In the genomic region with DNA sequence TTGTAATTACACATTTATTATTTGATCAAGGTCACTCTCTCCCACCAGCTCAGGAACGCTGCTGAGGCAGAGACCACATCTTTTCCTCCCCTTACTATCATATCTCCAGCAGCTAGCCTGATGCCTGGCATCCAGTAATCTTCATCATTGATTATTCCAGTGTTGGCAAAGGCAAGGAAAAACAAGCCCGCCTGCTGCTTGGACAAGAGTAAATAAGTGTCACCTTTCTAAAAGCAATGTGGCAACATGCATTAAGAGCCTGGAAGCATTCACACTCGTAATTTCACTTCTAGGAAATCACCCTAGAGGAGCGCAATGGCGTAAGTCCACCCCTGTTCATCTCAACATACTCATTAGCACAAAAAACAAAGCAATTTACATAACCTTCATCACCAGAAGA, we compare ENCODE assay signal across 28 cellular contexts.
"Had no signal": no experiment of that assay in that cellular context is flagged by ENCODE, and none has a peak within 500 bp of the region (broad histone marks: within the 10 kb centered on the region; RNA-seq: fewer than 3 reads in every experiment).

No MANE protein-coding gene starts in this region.

- H3K27me3 Mint-ChIP-seq: activated CD4-positive, alpha-beta memory T cell treated with anti-CD3 and anti-CD28 coated beads for 36 hours; activated naive CD8-positive, alpha-beta T cell treated with anti-CD3 and anti-CD28 coated beads, Interleukin-2, amount 10 ng/mL, durations not matched to agents 7 days and 5 days; activated T-helper 17 cell treated with anti-CD3 and anti-CD28 coated beads, Interleukin-2, amount 50 U/mL, for 72 hours had no signal

- H3K9me3 ChIP-seq: adrenal gland, Peyer's patch had no signal

- H3K4me1 Mint-ChIP-seq: activated T-helper 17 cell treated with anti-CD3 and anti-CD28 coated beads, Interleukin-2, amount 50 U/mL, for 72 hours had no signal

- H3K27ac Mint-ChIP-seq: activated CD4-positive, alpha-beta memory T cell treated with anti-CD3 and anti-CD28 coated beads for 36 hours; activated CD4-positive, alpha-beta T cell treated with anti-CD3 and anti-CD28 coated beads, Interleukin-2, amount 10 ng/mL, durations not matched to agents 7 days and 5 days; activated naive CD4-positive, alpha-beta T cell treated with anti-CD3 and anti-CD28 coated beads, Interleukin-2, amount 10 ng/mL, durations not matched to agents 7 days and 5 days; activated naive CD8-positive, alpha-beta T cell treated with anti-CD3 and anti-CD28 coated beads, Interleukin-2, amount 10 ng/mL, durations not matched to agents 7 days and 5 days; activated T-helper 17 cell treated with anti-CD3 and anti-CD28 coated beads, Interleukin-2, amount 50 U/mL, for 72 hours; T-helper 1 cell treated with Interleukin-12 subunit alpha and Interleukin-12 subunit beta and Interleukin-4 antibody, amounts not matched to agents 30 μg/mL and 1 μg/mL, for 36 hours had no signal

- H3K4me3 ChIP-seq: adrenal gland, Peyer's patch had no signal

- DNase-seq: activated CD4-positive, alpha-beta memory T cell treated with anti-CD3 and anti-CD28 coated beads for 36 hours; activated CD4-positive, alpha-beta T cell treated with anti-CD3 and anti-CD28 coated beads, Interleukin-2, amount 10 ng/mL, durations not matched to agents 7 days and 5 days; activated CD4-positive, CD25-positive, alpha-beta regulatory T cell; activated CD8-positive, alpha-beta memory T cell treated with anti-CD3 and anti-CD28 coated beads for 24 hours; activated gamma-delta T cell; activated naive CD4-positive, alpha-beta T cell treated with anti-CD3 and anti-CD28 coated beads, Interleukin-2, amount 10 ng/mL, durations not matched to agents 7 days and 5 days; activated naive CD8-positive, alpha-beta T cell treated with anti-CD3 and anti-CD28 coated beads, Interleukin-2, amount 10 ng/mL, durations not matched to agents 7 days and 5 days; activated T-cell treated with anti-CD3 and anti-CD28 coated beads, Interleukin-2, amount 50 U/mL, for 48 hours; adrenal gland; anterior cingulate cortex; caudate nucleus; Kasumi-1; KBM-7; NCI-H1105 treated with DMSO at 0.1 percent for 48 hours; NCI-H1436 treated with DMSO at 0.1 percent for 48 hours; NCI-H187; NCI-H2081; NCI-H2171 treated with DMSO at 0.1 percent for 48 hours; NCI-H345; NCI-H510A; NCI-H526 treated with DMSO at 0.1 percent for 48 hours; NCI-H82; Peyer's patch; SHP77 treated with DMSO at 0.1 percent for 48 hours had no signal

- H3K9me3 Mint-ChIP-seq: activated CD4-positive, alpha-beta memory T cell treated with anti-CD3 and anti-CD28 coated beads for 36 hours; activated CD4-positive, alpha-beta T cell treated with anti-CD3 and anti-CD28 coated beads, Interleukin-2, amount 10 ng/mL, durations not matched to agents 7 days and 5 days; activated naive CD4-positive, alpha-beta T cell treated with anti-CD3 and anti-CD28 coated beads, Interleukin-2, amount 10 ng/mL, durations not matched to agents 7 days and 5 days; activated naive CD8-positive, alpha-beta T cell treated with anti-CD3 and anti-CD28 coated beads, Interleukin-2, amount 10 ng/mL, durations not matched to agents 7 days and 5 days; activated T-helper 17 cell treated with anti-CD3 and anti-CD28 coated beads, Interleukin-2, amount 50 U/mL, for 72 hours; T-helper 1 cell treated with Interleukin-12 subunit alpha and Interleukin-12 subunit beta and Interleukin-4 antibody, amounts not matched to agents 30 μg/mL and 1 μg/mL, for 36 hours had no signal

- H3K36me3 ChIP-seq: adrenal gland, Peyer's patch had no signal

- H3K4me3 Mint-ChIP-seq: activated CD4-positive, alpha-beta memory T cell treated with anti-CD3 and anti-CD28 coated beads for 36 hours; activated CD4-positive, alpha-beta T cell treated with anti-CD3 and anti-CD28 coated beads, Interleukin-2, amount 10 ng/mL, durations not matched to agents 7 days and 5 days; activated naive CD4-positive, alpha-beta T cell treated with anti-CD3 and anti-CD28 coated beads, Interleukin-2, amount 10 ng/mL, durations not matched to agents 7 days and 5 days; activated naive CD8-positive, alpha-beta T cell treated with anti-CD3 and anti-CD28 coated beads, Interleukin-2, amount 10 ng/mL, durations not matched to agents 7 days and 5 days; activated T-helper 17 cell treated with anti-CD3 and anti-CD28 coated beads, Interleukin-2, amount 50 U/mL, for 72 hours; T-helper 1 cell treated with Interleukin-12 subunit alpha and Interleukin-12 subunit beta and Interleukin-4 antibody, amounts not matched to agents 30 μg/mL and 1 μg/mL, for 36 hours had no signal

- H3K27me3 ChIP-seq: adrenal gland, Peyer's patch had no signal

- ATAC-seq: activated T-helper 17 cell treated with anti-CD3 and anti-CD28 coated beads, Interleukin-2, amount 50 U/mL, for 72 hours had no signal

- H3K27ac ChIP-seq: adrenal gland, Peyer's patch, VCaP had no signal

- H3K36me3 Mint-ChIP-seq: activated CD4-positive, alpha-beta memory T cell treated with anti-CD3 and anti-CD28 coated beads for 36 hours; activated naive CD4-positive, alpha-beta T cell treated with anti-CD3 and anti-CD28 coated beads, Interleukin-2, amount 10 ng/mL, durations not matched to agents 7 days and 5 days; activated naive CD8-positive, alpha-beta T cell treated with anti-CD3 and anti-CD28 coated beads, Interleukin-2, amount 10 ng/mL, durations not matched to agents 7 days and 5 days had no signal

- H3K4me1 ChIP-seq: adrenal gland had no signal

- FAIRE-seq: TTC549 had no signal
